16 cellular contexts compared by ENCODE assay signal in genomic region chr5:44387911-44388310, GRCh38. TPM values are rescaled to one million over a fixed set of nuclear protein-coding genes. Genes with fewer than 3 reads are reported as not detected.
DNase-seq lines count a peak whose midpoint lies in the region; ATAC-seq and TF ChIP-seq lines count a peak whose summit lies in the region.
"Had no signal": no experiment of that assay in that cellular context is flagged by ENCODE, and none has a peak within 500 bp of the region (broad histone marks: within the 10 kb centered on the region; RNA-seq: fewer than 3 reads in every experiment).

No MANE protein-coding gene starts in this region.

- H3K9me3 ChIP-seq in colonic mucosa: no peaks in the 10 kb centered on the region
- H3K9me3 ChIP-seq in iPS-20b (ENCODE audit: insufficient read depth, low read depth, low read length): no peaks in the 10 kb centered on the region

- H3K4me1 Mint-ChIP-seq in progenitor cell of endocrine pancreas (ENCODE audit: low read depth): peaks cover 35% of the 10 kb centered on the region

- intact Hi-C loops in colonic mucosa (cut with DNase I): no loop called here

- no peaks in the 10 kb centered on the region for H3K36me3 ChIP-seq in ACC112 (ENCODE audit: insufficient read depth, low read length)
- no peaks in the 10 kb centered on the region for H3K36me3 ChIP-seq in colonic mucosa
- no peaks in the 10 kb centered on the region for H3K36me3 ChIP-seq in iPS-20b (ENCODE audit: insufficient read depth, low read depth, low read length)
- H3K36me3 ChIP-seq: WERI-Rb-1 had no signal

- DNase-seq in colonic mucosa (no peak), progenitor cell of endocrine pancreas (ENCODE audit: low spot score, unreplicated experiment) (no peak), DMS 273 (lab: John Stamatoyannopoulos, UW; ENCODE audit: unreplicated experiment) (no peak), T-helper 9 cell (no peak)
- DNase-seq in activated naive CD4-positive, alpha-beta T cell treated with anti-CD3 and anti-CD28 coated beads, Interleukin-2, amount 50 U/mL, for 16 hours: no peak
- DNase-seq: ACHN; activated T-cell treated with anti-CD3 and anti-CD28 coated beads, Interleukin-2, amount 50 U/mL, for 24 hours; SIG-M5; stimulated activated CD4-positive, alpha-beta T cell treated with anti-CD3 and anti-CD28 coated beads, Interleukin-2, amount 100 ng/mL, for 24 hours; WERI-Rb-1 had no signal

- no peaks in the 10 kb centered on the region for H3K36me3 Mint-ChIP-seq in progenitor cell of endocrine pancreas (ENCODE audit: insufficient read depth)

- H3K9me3 Mint-ChIP-seq in progenitor cell of endocrine pancreas (ENCODE audit: low read depth): no peaks in the 10 kb centered on the region
- H3K9me3 Mint-ChIP-seq: stimulated activated naive CD8-positive, alpha-beta T cell treated with anti-CD3 and anti-CD28 coated beads, Interleukin-15, Interleukin-2, amounts not matched to agents 100 ng/mL and 50 ng/mL, for 24 hours had no signal

- H3K79me2 ChIP-seq in ACC112 (ENCODE audit: control insufficient read depth, insufficient read depth, low read length, unreplicated experiment): no peaks in the 10 kb centered on the region

- H3K27me3 Mint-ChIP-seq in progenitor cell of endocrine pancreas: peaks cover 46% of the 10 kb centered on the region

- no peak overlapping the region for H3K27ac Mint-ChIP-seq in progenitor cell of endocrine pancreas
- H3K27ac Mint-ChIP-seq: activated T-cell treated with anti-CD3 and anti-CD28 coated beads, Interleukin-2, amount 50 U/mL, for 24 hours; stimulated activated naive CD8-positive, alpha-beta T cell treated with anti-CD3 and anti-CD28 coated beads, Interleukin-15, Interleukin-2, amounts not matched to agents 100 ng/mL and 50 ng/mL, for 24 hours had no signal

- no peaks in the 10 kb centered on the region for H3K4me1 ChIP-seq in ACC112 (ENCODE audit: control insufficient read depth, insufficient read depth, low read length, unreplicated experiment)
- H3K4me1 ChIP-seq in colonic mucosa: no peaks in the 10 kb centered on the region
- H3K4me1 ChIP-seq in iPS-20b (ENCODE audit: insufficient read depth, low read length): peaks cover 25% of the 10 kb centered on the region; the same call in 1 of the 2 replicates

- H3K4me3 Mint-ChIP-seq in progenitor cell of endocrine pancreas (ENCODE audit: low read depth): peak overlapping the region; percentile 91
- H3K4me3 Mint-ChIP-seq: activated T-cell treated with anti-CD3 and anti-CD28 coated beads, Interleukin-2, amount 50 U/mL, for 24 hours; stimulated activated naive CD8-positive, alpha-beta T cell treated with anti-CD3 and anti-CD28 coated beads, Interleukin-15, Interleukin-2, amounts not matched to agents 100 ng/mL and 50 ng/mL, for 24 hours had no signal

- no peak for TF ChIP-seq CTCF in colonic mucosa (IDR thresholded peaks at IDR 0.05)
- TF ChIP-seq CTCF in progenitor cell of endocrine pancreas (IDR thresholded peaks at IDR 0.05; ENCODE audit: unreplicated experiment): no peak

- ATAC-seq in activated CD4-positive, CD25-positive, alpha-beta regulatory T cell treated with anti-CD3 and anti-CD28 coated beads, Interleukin-2, amount 50 U/mL, for 24 hours: no peak

- H3K27me3 ChIP-seq in ACC112 (ENCODE audit: insufficient read depth, low read length): peaks cover 96% of the 10 kb centered on the region
- no peaks in the 10 kb centered on the region for H3K27me3 ChIP-seq in colonic mucosa
- peaks cover 60% of the 10 kb centered on the region for H3K27me3 ChIP-seq in iPS-20b (ENCODE audit: insufficient read depth, low read length)

- H2AFZ ChIP-seq in ACC112 (ENCODE audit: low read length, unreplicated experiment): no peak overlapping the region

- H3K27ac ChIP-seq in ACC112 (ENCODE audit: low read depth, low read length) (no peak overlapping the region), colonic mucosa (peak overlapping the region; percentile 40), iPS-20b (ENCODE audit: low read length) (no peak overlapping the region)
- H3K27ac ChIP-seq: GM23248, WERI-Rb-1 had no signal

- H3K4me3 ChIP-seq in ACC112 (ENCODE audit: low read depth, low read length) (peak overlapping the region; percentile 78; the same call in 1 of the 2 replicates), colonic mucosa (peak overlapping the region; percentile 17), iPS-20b (ENCODE audit: low read length) (peak overlapping the region; percentile 81)

- H3K9ac ChIP-seq in colonic mucosa (ENCODE audit: low read depth in 2 of 2, low read length in 2 of 2): no peak overlapping the region
- no peak overlapping the region for H3K9ac ChIP-seq in iPS-20b (ENCODE audit: low read depth, low read length)
- H3K9ac ChIP-seq: GM23248 had no signal

RNA-seq across cellular contexts. Expression of gene FGF10, which starts 1.3 kb away (rescaled TPM):
- 1 to 10 TPM in 1 of 2 donors, under 1 TPM in 1; 0.27 to 5.1 TPM for total RNA-seq in colonic mucosa
- 2.4 and 2.7 TPM in 2 replicates for total RNA-seq in progenitor cell of endocrine pancreas
- total RNA-seq: GM23248, NCI-H460 had no signal

Comparison
In these comparisons a context has a peak if more than half of its experiments do, and no peak if none do; other contexts are left out.
1. H3K4me3 ChIP-seq: peak in every context shown above with its lines; median percentile 81 in iPS-20b; 78 in ACC112; 17 in colonic mucosa.